In the genomic region with DNA sequence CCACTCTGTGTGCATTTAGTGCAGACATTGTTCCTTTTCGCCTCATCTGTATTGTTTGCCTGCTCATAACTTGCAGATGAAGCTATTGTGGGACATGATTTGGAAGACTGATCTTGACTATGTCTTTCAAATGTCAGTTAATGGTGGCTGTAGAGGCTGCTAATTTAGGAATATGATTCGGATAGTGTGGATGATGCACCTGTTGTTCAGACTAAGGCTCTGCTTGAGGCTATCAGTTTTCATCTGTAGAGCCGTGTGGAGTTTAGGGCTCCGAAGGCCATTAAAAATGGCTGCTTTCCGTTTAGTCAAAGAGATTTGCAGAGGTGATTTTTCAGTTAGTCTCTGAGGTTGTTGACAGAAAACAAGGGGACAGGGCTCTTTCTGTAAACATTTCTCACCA, we compare ENCODE assay signal across 36 cellular contexts.
"Had no signal": no experiment of that assay in that cellular context is flagged by ENCODE, and none has a peak within 500 bp of the region (broad histone marks: within the 10 kb centered on the region; RNA-seq: fewer than 3 reads in every experiment).

No MANE protein-coding gene starts in this region.

- H3K4me1 ChIP-seq: adrenal gland, body of pancreas, esophagus muscularis mucosa, foreskin keratinocyte, gastrocnemius medialis had no signal

- H3K4me1 Mint-ChIP-seq: activated B cell treated with CpG ODN at 0.5 μM for 24 hours; activated CD4-positive, alpha-beta T cell treated with anti-CD3 and anti-CD28 coated beads for 36 hours; activated CD4-positive, alpha-beta T cell treated with anti-CD3 and anti-CD28 coated beads, Interleukin-2, amount 10 ng/mL, durations not matched to agents 24 days and 14 days; activated CD8-positive, alpha-beta memory T cell treated with anti-CD3 and anti-CD28 coated beads, Interleukin-2, amount 10 ng/mL, durations not matched to agents 7 days and 5 days; activated naive CD4-positive, alpha-beta T cell treated with anti-CD3 and anti-CD28 coated beads, Interleukin-2, amount 50 U/mL, for 24 hours; activated naive CD8-positive, alpha-beta T cell treated with anti-CD3 and anti-CD28 coated beads for 36 hours; activated naive CD8-positive, alpha-beta T cell treated with anti-CD3 and anti-CD28 coated beads, Interleukin-2, amount 50 U/mL, for 24 hours; T-helper 17 cell had no signal

- ATAC-seq: activated CD4-positive, alpha-beta T cell treated with anti-CD3 and anti-CD28 coated beads for 36 hours; activated CD8-positive, alpha-beta memory T cell treated with anti-CD3 and anti-CD28 coated beads, Interleukin-2, amount 10 ng/mL, durations not matched to agents 7 days and 5 days; activated CD8-positive, alpha-beta T cell treated with anti-CD3 and anti-CD28 coated beads, Interleukin-2, amount 10 ng/mL, durations not matched to agents 7 days and 5 days; activated naive CD8-positive, alpha-beta T cell treated with anti-CD3 and anti-CD28 coated beads, Interleukin-2, amount 50 U/mL, for 24 hours; body of pancreas; effector memory CD8-positive, alpha-beta T cell; foreskin keratinocyte; T-helper 17 cell had no signal

- H3K4me3 ChIP-seq: adrenal gland, body of pancreas, esophagus muscularis mucosa, gastrocnemius medialis had no signal

- H3K36me3 ChIP-seq: adrenal gland, esophagus muscularis mucosa, gastrocnemius medialis, WERI-Rb-1 had no signal

- H3K27ac Mint-ChIP-seq: activated B cell treated with CpG ODN at 0.5 μM for 24 hours; activated CD4-positive, alpha-beta memory T cell treated with anti-CD3 and anti-CD28 coated beads for 36 hours; activated CD4-positive, alpha-beta T cell treated with anti-CD3 and anti-CD28 coated beads for 36 hours; activated CD4-positive, alpha-beta T cell treated with anti-CD3 and anti-CD28 coated beads, Interleukin-2, amount 10 ng/mL, durations not matched to agents 24 days and 14 days; activated CD8-positive, alpha-beta memory T cell treated with anti-CD3 and anti-CD28 coated beads, Interleukin-2, amount 10 ng/mL, durations not matched to agents 7 days and 5 days; activated CD8-positive, alpha-beta T cell treated with anti-CD3 and anti-CD28 coated beads, Interleukin-2, amount 10 ng/mL, durations not matched to agents 7 days and 5 days; activated naive CD4-positive, alpha-beta T cell treated with anti-CD3 and anti-CD28 coated beads for 36 hours; activated naive CD4-positive, alpha-beta T cell treated with anti-CD3 and anti-CD28 coated beads, Interleukin-2, amount 50 U/mL, for 24 hours; activated naive CD8-positive, alpha-beta T cell treated with anti-CD3 and anti-CD28 coated beads for 36 hours; activated naive CD8-positive, alpha-beta T cell treated with anti-CD3 and anti-CD28 coated beads, Interleukin-2, amount 50 U/mL, for 24 hours; activated T-helper 1 cell treated with anti-CD3 and anti-CD28 coated beads, Interleukin-12 subunit alpha, Interleukin-12 subunit beta, Interleukin-2, Interleukin-4 antibody, amounts not matched to agents 30 ng/mL and 10 ng/mL and 1 ng/mL, durations not matched to agents 14 hours and 24 hours and 36 hours; activated T-helper 2 cell treated with anti-CD3 and anti-CD28 coated beads, Interferon-gamma antibody, Interleukin-2, Interleukin-4, amounts not matched to agents 10 μg/mL and 5 μg/mL and 100 μg/mL, durations not matched to agents 14 hours and 24 hours and 36 hours; effector memory CD8-positive, alpha-beta T cell; T-helper 17 cell; T-helper 2 cell treated with Interferon-gamma antibody and Interleukin-4, amounts not matched to agents 5 μg/mL and 100 μg/mL, for 36 hours had no signal

- H3K36me3 Mint-ChIP-seq: activated CD4-positive, alpha-beta memory T cell treated with anti-CD3 and anti-CD28 coated beads for 36 hours; activated CD8-positive, alpha-beta memory T cell treated with anti-CD3 and anti-CD28 coated beads, Interleukin-2, amount 10 ng/mL, durations not matched to agents 7 days and 5 days; activated naive CD4-positive, alpha-beta T cell treated with anti-CD3 and anti-CD28 coated beads, Interleukin-2, amount 50 U/mL, for 24 hours; activated naive CD8-positive, alpha-beta T cell treated with anti-CD3 and anti-CD28 coated beads for 36 hours had no signal

- H3K9me3 Mint-ChIP-seq: activated CD4-positive, alpha-beta memory T cell treated with anti-CD3 and anti-CD28 coated beads for 36 hours; activated naive CD4-positive, alpha-beta T cell treated with anti-CD3 and anti-CD28 coated beads for 36 hours; activated naive CD4-positive, alpha-beta T cell treated with anti-CD3 and anti-CD28 coated beads, Interleukin-2, amount 50 U/mL, for 24 hours; activated naive CD8-positive, alpha-beta T cell treated with anti-CD3 and anti-CD28 coated beads for 36 hours; activated naive CD8-positive, alpha-beta T cell treated with anti-CD3 and anti-CD28 coated beads, Interleukin-2, amount 50 U/mL, for 24 hours; activated T-helper 1 cell treated with anti-CD3 and anti-CD28 coated beads, Interleukin-12 subunit alpha, Interleukin-12 subunit beta, Interleukin-2, Interleukin-4 antibody, amounts not matched to agents 30 ng/mL and 10 ng/mL and 1 ng/mL, durations not matched to agents 14 hours and 24 hours and 36 hours; activated T-helper 2 cell treated with anti-CD3 and anti-CD28 coated beads, Interferon-gamma antibody, Interleukin-2, Interleukin-4, amounts not matched to agents 10 μg/mL and 5 μg/mL and 100 μg/mL, durations not matched to agents 14 hours and 24 hours and 36 hours; T-helper 2 cell treated with Interferon-gamma antibody and Interleukin-4, amounts not matched to agents 5 μg/mL and 100 μg/mL, for 36 hours had no signal

- H3K27ac ChIP-seq: adrenal gland, body of pancreas, esophagus muscularis mucosa, foreskin keratinocyte, gastrocnemius medialis, WERI-Rb-1 had no signal

- DNase-seq: activated B cell treated with CpG ODN at 0.5 μM for 24 hours; activated CD4-positive, alpha-beta memory T cell treated with anti-CD3 and anti-CD28 coated beads for 36 hours; activated CD4-positive, alpha-beta T cell treated with anti-CD3 and anti-CD28 coated beads for 36 hours; activated CD4-positive, alpha-beta T cell treated with anti-CD3 and anti-CD28 coated beads, Interleukin-2, amount 10 ng/mL, durations not matched to agents 24 days and 14 days; activated CD4-positive, CD25-positive, alpha-beta regulatory T cell treated with anti-CD3 and anti-CD28 coated beads, Interleukin-2, amount 50 U/mL, for 72 hours; activated CD8-positive, alpha-beta memory T cell treated with anti-CD3 and anti-CD28 coated beads, Interleukin-2, amount 10 ng/mL, durations not matched to agents 7 days and 5 days; activated CD8-positive, alpha-beta memory T cell treated with anti-CD3 and anti-CD28 coated beads, Interleukin-2, amount 50 U/mL, for 4 hours; activated CD8-positive, alpha-beta T cell treated with anti-CD3 and anti-CD28 coated beads, Interleukin-2, amount 10 ng/mL, durations not matched to agents 7 days and 5 days; activated effector memory CD4-positive, alpha-beta T cell treated with anti-CD3 and anti-CD28 coated beads, Interleukin-2, amount 50 U/mL, for 16 hours; activated naive CD4-positive, alpha-beta T cell treated with anti-CD3 and anti-CD28 coated beads for 36 hours; activated naive CD8-positive, alpha-beta T cell treated with anti-CD3 and anti-CD28 coated beads for 36 hours; activated naive CD8-positive, alpha-beta T cell treated with anti-CD3 and anti-CD28 coated beads, Interleukin-2, amount 50 U/mL, for 24 hours; activated T-cell treated with anti-CD3 and anti-CD28 coated beads, Interleukin-2, amount 50 U/mL, for 1 hour; activated T-cell treated with anti-CD3 and anti-CD28 coated beads, Interleukin-2, amount 50 U/mL, for 48 hours; adrenal gland; amygdala; aorta; body of pancreas; caudate nucleus; cortex of kidney; dermis blood vessel endothelial cell; effector CD4-positive, alpha-beta T cell; effector memory CD8-positive, alpha-beta T cell; erythroblast; foreskin keratinocyte; gastrocnemius medialis; glutamatergic neuron; T-helper 1 cell; T-helper 17 cell; T1000; WERI-Rb-1 had no signal

- H3K4me3 Mint-ChIP-seq: activated B cell treated with CpG ODN at 0.5 μM for 24 hours; activated CD4-positive, alpha-beta memory T cell treated with anti-CD3 and anti-CD28 coated beads for 36 hours; activated CD4-positive, alpha-beta T cell treated with anti-CD3 and anti-CD28 coated beads for 36 hours; activated CD4-positive, alpha-beta T cell treated with anti-CD3 and anti-CD28 coated beads, Interleukin-2, amount 10 ng/mL, durations not matched to agents 24 days and 14 days; activated CD8-positive, alpha-beta memory T cell treated with anti-CD3 and anti-CD28 coated beads, Interleukin-2, amount 10 ng/mL, durations not matched to agents 7 days and 5 days; activated CD8-positive, alpha-beta T cell treated with anti-CD3 and anti-CD28 coated beads, Interleukin-2, amount 10 ng/mL, durations not matched to agents 7 days and 5 days; activated naive CD4-positive, alpha-beta T cell treated with anti-CD3 and anti-CD28 coated beads for 36 hours; activated naive CD4-positive, alpha-beta T cell treated with anti-CD3 and anti-CD28 coated beads, Interleukin-2, amount 50 U/mL, for 24 hours; activated naive CD8-positive, alpha-beta T cell treated with anti-CD3 and anti-CD28 coated beads for 36 hours; activated naive CD8-positive, alpha-beta T cell treated with anti-CD3 and anti-CD28 coated beads, Interleukin-2, amount 50 U/mL, for 24 hours; activated T-helper 1 cell treated with anti-CD3 and anti-CD28 coated beads, Interleukin-12 subunit alpha, Interleukin-12 subunit beta, Interleukin-2, Interleukin-4 antibody, amounts not matched to agents 30 ng/mL and 10 ng/mL and 1 ng/mL, durations not matched to agents 14 hours and 24 hours and 36 hours; effector memory CD8-positive, alpha-beta T cell; T-helper 17 cell; T-helper 2 cell treated with Interferon-gamma antibody and Interleukin-4, amounts not matched to agents 5 μg/mL and 100 μg/mL, for 36 hours had no signal

- H3K27me3 ChIP-seq: adrenal gland, body of pancreas, esophagus muscularis mucosa, foreskin keratinocyte, gastrocnemius medialis had no signal

- H3K9me3 ChIP-seq: adrenal gland, body of pancreas, esophagus muscularis mucosa, gastrocnemius medialis had no signal
